Comparison of ENCODE assay signal across 18 cellular contexts in genomic region chr22:43994006-43994405, GRCh38. TPM values are rescaled to one million over a fixed set of nuclear protein-coding genes. Genes with fewer than 3 reads are reported as not detected.
DNase-seq lines count a peak whose midpoint lies in the region; ATAC-seq and TF ChIP-seq lines count a peak whose summit lies in the region.
"Had no signal": no experiment of that assay in that cellular context is flagged by ENCODE, and none has a peak within 500 bp of the region (broad histone marks: within the 10 kb centered on the region; RNA-seq: fewer than 3 reads in every experiment).

No MANE protein-coding gene starts in this region.

- H4K20me1 ChIP-seq in PC-3 (ENCODE audit: low read length) = no peaks in the 10 kb centered on the region

- H3K27me3 ChIP-seq in left ventricle myocardium inferior (ENCODE audit: low read depth) (no peaks in the 10 kb centered on the region), right cardiac atrium (ENCODE audit: control insufficient read depth, insufficient read depth) (no peaks in the 10 kb centered on the region), upper lobe of right lung (no peaks in the 10 kb centered on the region), PC-3 (ENCODE audit: low read length) (no peaks in the 10 kb centered on the region)
- H3K27me3 ChIP-seq: ascending aorta, neutrophil, thyroid gland had no signal

- H3K27me3 Mint-ChIP-seq in memory B cell = no peaks in the 10 kb centered on the region

- H3K4me1 ChIP-seq in left ventricle myocardium inferior (peaks cover 46% of the 10 kb centered on the region), right cardiac atrium (ENCODE audit: control insufficient read depth, insufficient read depth, low read length) (no peaks in the 10 kb centered on the region), upper lobe of right lung (no peaks in the 10 kb centered on the region), PC-3 (ENCODE audit: insufficient read depth, low read length) (peaks cover 14% of the 10 kb centered on the region)
- H3K4me1 ChIP-seq: ascending aorta, thyroid gland had no signal

- POLR2A ChIA-PET in PC-3 (lab: Charles Lee; ENCODE audit: unreplicated experiment) = no interaction called here

- H3K27ac Mint-ChIP-seq in memory B cell = peak overlapping the region; percentile 99

- TF ChIP-seq CTCF in left ventricle myocardium inferior (IDR thresholded peaks at IDR 0.05; ENCODE audit: borderline replicate concordance) (no peak), upper lobe of right lung (IDR thresholded peaks at IDR 0.05) (no peak), PC-3 (conservative IDR thresholded peaks at IDR 0.05; ENCODE audit: low read depth, low read length) (no peak)

- peaks cover 81% of the 10 kb centered on the region for H3K36me3 ChIP-seq in left ventricle myocardium inferior
- peaks cover 72% of the 10 kb centered on the region for H3K36me3 ChIP-seq in upper lobe of right lung
- H3K36me3 ChIP-seq in PC-3 (ENCODE audit: low read depth, low read length) = peaks cover 14% of the 10 kb centered on the region

- no peaks in the 10 kb centered on the region for H3K9me2 ChIP-seq in PC-3 (replicated peaks; ENCODE audit: low read length)

- intact Hi-C loops in left ventricle myocardium inferior (cut with micrococcal nuclease) = loop anchor here (5.0 kb wide), 1 partner anchor 633 kb away; no protein-coding TSS in a partner anchor
- intact Hi-C loops in right cardiac atrium (cut with DNase I) = loop anchor here in 3 of 4 donors (5.0 to 10.0 kb wide), 5 partner anchors 88 to 633 kb away; no protein-coding TSS in a partner anchor
- intact Hi-C loops in upper lobe of right lung (cut with DNase I) = loop anchor here (5.0 kb wide), 1 partner anchor 633 kb away; no protein-coding TSS in a partner anchor
- intact Hi-C loops in PC-3 (cut with micrococcal nuclease) = no loop called here

- peak; percentile 6 for DNase-seq in NCI-H146 (lab: John Stamatoyannopoulos, UW)
- DNase-seq in NCI-H146 treated with DMSO at 0.1 percent for 48 hours (lab: John Stamatoyannopoulos, UW; ENCODE audit: unreplicated experiment) = no peak
- DNase-seq in left ventricle myocardium inferior = no peak
- no peak for DNase-seq in right cardiac atrium
- DNase-seq in memory B cell (ENCODE audit: low spot score in 2 of 2) = no peak
- DNase-seq in upper lobe of right lung = peak; percentile 52
- no peak for DNase-seq in AG08396 (ENCODE audit: low spot score)
- no peak for DNase-seq in PC-3
- DNase-seq: HFFc6; mesendoderm; NCI-H1048; NCI-H2227 treated with DMSO at 0.1 percent for 48 hours; RPMI8226; stimulated activated naive CD4-positive, alpha-beta T cell; thyroid gland had no signal

- WGBS in right cardiac atrium = 92% methylated on average over 11 of the region's 11 CpGs

- H3K36me3 Mint-ChIP-seq in memory B cell = peaks cover 26% of the 10 kb centered on the region

- H3K4me2 ChIP-seq in PC-3 (ENCODE audit: low read length) = no peak overlapping the region
- H3K4me2 ChIP-seq: KMS-11 had no signal

- no TSS peak for BruUV-seq in PC-3 (replicated peaks; lab: Mats Ljungman, UMichigan)

- ATAC-seq in right cardiac atrium (no peak), memory B cell (ENCODE audit: low read depth) (no peak), upper lobe of right lung (no peak), PC-3 (no peak)

- no peak overlapping the region for H3K4me3 Mint-ChIP-seq in memory B cell
- H3K4me3 Mint-ChIP-seq: HFFc6 had no signal

- no peaks in the 10 kb centered on the region for H3K9me3 Mint-ChIP-seq in memory B cell
- H3K9me3 Mint-ChIP-seq: HFFc6 had no signal

- H2AFZ ChIP-seq in PC-3 (ENCODE audit: low read length) = no peak overlapping the region

- H3K9ac ChIP-seq in PC-3 (ENCODE audit: low read length) = no peak overlapping the region
- H3K9ac ChIP-seq: KMS-11 had no signal

- peaks cover 32% of the 10 kb centered on the region for H3K4me1 Mint-ChIP-seq in memory B cell

- no peak overlapping the region for H3K4me3 ChIP-seq in left ventricle myocardium inferior
- no peak overlapping the region for H3K4me3 ChIP-seq in right cardiac atrium (ENCODE audit: low read length)
- H3K4me3 ChIP-seq in upper lobe of right lung = no peak overlapping the region
- H3K4me3 ChIP-seq in PC-3 (ENCODE audit: low read length) = no peak overlapping the region
- H3K4me3 ChIP-seq: ascending aorta, thyroid gland had no signal

- H3K9me3 ChIP-seq in left ventricle myocardium inferior (replicated peaks) = no peaks in the 10 kb centered on the region
- no peaks in the 10 kb centered on the region for H3K9me3 ChIP-seq in right cardiac atrium (ENCODE audit: control insufficient read depth, low read length)
- H3K9me3 ChIP-seq in upper lobe of right lung = no peaks in the 10 kb centered on the region
- H3K9me3 ChIP-seq in PC-3 (ENCODE audit: low read length) = no peaks in the 10 kb centered on the region
- H3K9me3 ChIP-seq: ascending aorta, neutrophil, thyroid gland had no signal

- H3K27ac ChIP-seq in left ventricle myocardium inferior (replicated peaks) = peak overlapping the region; percentile 28
- no peak overlapping the region for H3K27ac ChIP-seq in right cardiac atrium (ENCODE audit: low read length)
- H3K27ac ChIP-seq in upper lobe of right lung = no peak overlapping the region
- H3K27ac ChIP-seq in PC-3 (ENCODE audit: low read length) = no peak overlapping the region
- H3K27ac ChIP-seq: ascending aorta, KMS-11, neutrophil, thyroid gland had no signal

- H3K79me2 ChIP-seq in PC-3 (ENCODE audit: low read length) = no peaks in the 10 kb centered on the region

- CTCF ChIA-PET in PC-3 (lab: Charles Lee) = interaction anchor here (1.4 to 2.3 kb wide), 2 partner anchors 92 to 632 kb away, joined by 7 to 65 read pairs; no protein-coding TSS in a partner anchor

- no peaks in the 10 kb centered on the region for H3F3A ChIP-seq in PC-3 (ENCODE audit: low read length, unreplicated experiment)

RNA-seq across cellular contexts. Expression of gene PARVB, which starts 30.1 kb away (rescaled TPM):
- 155 TPM for total RNA-seq in left ventricle myocardium inferior
- total RNA-seq in right cardiac atrium = 100 to 1,000 TPM in 2 of 4 donors, 10 to 100 TPM in 2; 85.9 to 124 (median 99.1) TPM
- 44.0 TPM for polyA plus RNA-seq in right cardiac atrium
- 49.3 TPM for total RNA-seq in upper lobe of right lung
- 69.3 and 85.3 TPM in 2 replicates for total RNA-seq in PC-3 (2014; rRNA removed)

RNA-seq across cellular contexts. Expression of gene SAMM50, which starts 38.8 kb away (rescaled TPM):
- total RNA-seq in left ventricle myocardium inferior (72.0 TPM), right cardiac atrium (10 to 100 TPM; 53.3 to 65.3 (median 61.2) TPM), upper lobe of right lung (25.7 TPM), PC-3 (2014; rRNA removed) (26.6 and 34.5 TPM in 2 replicates)
- 48.0 TPM for polyA plus RNA-seq in right cardiac atrium

Comparison
In these comparisons a context has a peak if more than half of its experiments do, and no peak if none do; other contexts are left out.
1. DNase-seq: peak in NCI-H146 (single experiment) and upper lobe of right lung (single experiment); none in NCI-H146 treated with DMSO at 0.1 percent for 48 hours (single experiment), left ventricle myocardium inferior (single experiment), right cardiac atrium (0 of 3), memory B cell (0 of 2), AG08396 (single experiment) and PC-3 (single experiment).